ENCODE assay signal across 12 cellular contexts in genomic region chr6:6515691-6516607, GRCh38.
DNase-seq lines count a peak whose midpoint lies in the region; ATAC-seq and TF ChIP-seq lines count a peak whose summit lies in the region.
"Had no signal": no experiment of that assay in that cellular context is flagged by ENCODE, and none has a peak within 500 bp of the region (broad histone marks: within the 10 kb centered on the region; RNA-seq: fewer than 3 reads in every experiment).

No MANE protein-coding gene starts in this region.

- H3K4me1 ChIP-seq in hepatocyte (ENCODE audit: insufficient read depth), result no peaks in the 10 kb centered on the region
- H3K4me1 ChIP-seq: HAP-1, right lobe of liver had no signal

- no peaks in the 10 kb centered on the region for H3K36me3 Mint-ChIP-seq in activated T-cell treated with anti-CD3 and anti-CD28 coated beads, Interleukin-2, amount 50 U/mL, for 4 hours (ENCODE audit: insufficient read depth)

- H3K9me3 ChIP-seq in WERI-Rb-1 (ENCODE audit: severe bottlenecking) (peaks cover 2% of the 10 kb centered on the region), hepatocyte (ENCODE audit: low read depth) (no peaks in the 10 kb centered on the region)
- H3K9me3 ChIP-seq: HAP-1, right lobe of liver had no signal

- H3K27ac ChIP-seq in WERI-Rb-1 (no peak overlapping the region), hepatocyte (no peak overlapping the region)
- H3K27ac ChIP-seq: right lobe of liver had no signal

- no peaks in the 10 kb centered on the region for H3K79me2 ChIP-seq in hepatocyte

- H3K4me1 Mint-ChIP-seq in activated T-cell treated with anti-CD3 and anti-CD28 coated beads, Interleukin-2, amount 50 U/mL, for 4 hours (ENCODE audit: low read depth), result peaks cover 16% of the 10 kb centered on the region

- intact Hi-C loops in left ventricle myocardium superior (cut with micrococcal nuclease), result no loop called here

- peak; percentile 25 for DNase-seq in activated T-cell treated with anti-CD3 and anti-CD28 coated beads, Interleukin-2, amount 50 U/mL, for 4 hours
- DNase-seq in stimulated activated CD4-positive, alpha-beta T cell treated with anti-CD3 and anti-CD28 coated beads, Interleukin-4, amount 100 ng/mL, for 48 hours (ENCODE audit: low read depth in 2 of 2), result peak; percentile 38 to 56
- DNase-seq in left ventricle myocardium superior (no peak), cortex of kidney (lab: John Stamatoyannopoulos, UW) (no peak), WERI-Rb-1 (no peak), hepatocyte (ENCODE audit: low spot score) (no peak)
- DNase-seq: MM.1S, OCI-M1, right lobe of liver had no signal

- H3K4me2 ChIP-seq in hepatocyte, result no peak overlapping the region

- H3K4me3 ChIP-seq in WERI-Rb-1 (ENCODE audit: low read depth, low read length) (no peak overlapping the region), hepatocyte (no peak overlapping the region)
- H3K4me3 ChIP-seq: HAP-1, right lobe of liver had no signal

- no peaks in the 10 kb centered on the region for H3K9me3 Mint-ChIP-seq in activated T-cell treated with anti-CD3 and anti-CD28 coated beads, Interleukin-2, amount 50 U/mL, for 4 hours

- H3K27me3 ChIP-seq in WERI-Rb-1 (ENCODE audit: insufficient read depth, low read depth, severe bottlenecking) (peaks cover 3% of the 10 kb centered on the region), hepatocyte (peaks cover 4% of the 10 kb centered on the region)
- H3K27me3 ChIP-seq: right lobe of liver had no signal

- H3K27me3 Mint-ChIP-seq in activated T-cell treated with anti-CD3 and anti-CD28 coated beads, Interleukin-2, amount 50 U/mL, for 4 hours (ENCODE audit: low read depth), result peaks cover 57% of the 10 kb centered on the region

- H4K20me1 ChIP-seq in hepatocyte (ENCODE audit: insufficient read depth, poor library complexity, severe bottlenecking), result no peaks in the 10 kb centered on the region

- H3K4me3 Mint-ChIP-seq in activated T-cell treated with anti-CD3 and anti-CD28 coated beads, Interleukin-2, amount 50 U/mL, for 4 hours, result peak overlapping the region; percentile 4

- TF ChIP-seq CTCF in WERI-Rb-1 (IDR thresholded peaks at IDR 0.05; ENCODE audit: low read depth, low read length) (no peak), hepatocyte (IDR thresholded peaks at IDR 0.05; ENCODE audit: poor library complexity) (no peak)

- ATAC-seq in GM18519 (IDR thresholded peaks at IDR 0.05; ENCODE audit: low FRiP score, unreplicated experiment) (peak; percentile 62), HG02981 (IDR thresholded peaks at IDR 0.05; ENCODE audit: unreplicated experiment) (peak; percentile 63), left ventricle myocardium superior (no peak)
- ATAC-seq in activated T-cell treated with anti-CD3 and anti-CD28 coated beads, Interleukin-2, amount 50 U/mL, for 4 hours, result peak; percentile 90 to 91
- ATAC-seq: right lobe of liver had no signal

- H3K36me3 ChIP-seq in WERI-Rb-1, result no peaks in the 10 kb centered on the region
- no peaks in the 10 kb centered on the region for H3K36me3 ChIP-seq in hepatocyte (replicated peaks; ENCODE audit: insufficient read depth, low read depth)
- H3K36me3 ChIP-seq: HAP-1, right lobe of liver had no signal

- H2AFZ ChIP-seq in hepatocyte, result no peak overlapping the region

- 90% methylated on average over 15 of the region's 15 CpGs for WGBS in hepatocyte (ENCODE audit: low lambda C conversion rate, missing lambda C conversion rate)

- no peaks in the 10 kb centered on the region for H3K9me2 ChIP-seq in hepatocyte (replicated peaks; ENCODE audit: insufficient read depth)

Comparison
In these comparisons a context has a peak if more than half of its experiments do, and no peak if none do; other contexts are left out.
1. DNase-seq: peak in activated T-cell treated with anti-CD3 and anti-CD28 coated beads, Interleukin-2, amount 50 U/mL, for 4 hours (single experiment) and stimulated activated CD4-positive, alpha-beta T cell treated with anti-CD3 and anti-CD28 coated beads, Interleukin-4, amount 100 ng/mL, for 48 hours (2 of 2); none in left ventricle myocardium superior (single experiment), cortex of kidney (single experiment), WERI-Rb-1 (single experiment) and hepatocyte (single experiment).